Comparison of ENCODE assay signal across 18 cellular contexts in the genomic region with DNA sequence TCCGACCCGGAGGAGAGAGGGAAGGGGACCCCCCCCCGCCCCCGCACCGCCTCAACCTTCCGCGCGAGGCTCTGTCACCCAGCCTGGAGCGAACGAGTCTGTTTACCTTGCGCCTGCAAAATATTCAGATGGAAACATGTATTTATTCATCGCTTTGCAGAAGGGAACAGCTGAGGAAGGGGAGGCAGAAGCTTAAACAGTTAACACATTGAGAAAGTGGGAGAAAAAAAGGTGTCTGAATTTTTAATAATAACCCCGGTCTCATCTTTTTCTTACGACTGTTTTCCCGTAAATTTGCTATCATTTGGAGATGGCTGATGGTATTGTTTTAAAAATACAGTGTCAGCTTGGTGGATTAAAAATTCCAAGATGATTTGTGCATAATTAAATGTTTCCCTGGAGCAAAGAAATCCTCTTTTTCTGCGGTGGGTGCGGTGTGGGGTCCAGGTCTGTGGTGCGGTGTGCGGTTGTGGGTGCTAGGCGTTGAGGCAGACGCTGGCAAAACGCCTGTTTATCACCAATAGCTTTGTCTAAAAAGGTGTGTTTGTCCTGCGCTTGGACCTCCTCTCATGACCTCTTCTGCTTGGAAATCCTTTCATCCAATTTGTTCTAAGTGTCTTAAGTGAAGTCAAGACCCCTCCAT. TPM values are rescaled to one million over a fixed set of nuclear protein-coding genes. Genes with fewer than 3 reads are reported as not detected.
DNase-seq lines count a peak whose midpoint lies in the region; ATAC-seq and TF ChIP-seq lines count a peak whose summit lies in the region.
"Had no signal": no experiment of that assay in that cellular context is flagged by ENCODE, and none has a peak within 500 bp of the region (broad histone marks: within the 10 kb centered on the region; RNA-seq: fewer than 3 reads in every experiment).

No MANE protein-coding gene starts in this region.

- no peaks in the 10 kb centered on the region for H3K9me3 ChIP-seq in A673 (ENCODE audit: low read depth, low read length, poor library complexity, severe bottlenecking)
- no peaks in the 10 kb centered on the region for H3K9me3 ChIP-seq in Caco-2
- H3K9me3 ChIP-seq in osteoblast (ENCODE audit: low read depth, low read length) = no peaks in the 10 kb centered on the region
- no peaks in the 10 kb centered on the region for H3K9me3 ChIP-seq in PC-9 (ENCODE audit: insufficient read depth, low read depth)

- no peaks in the 10 kb centered on the region; the same call in 1 of the 2 replicates for H3F3A ChIP-seq in PC-9 (ENCODE audit: insufficient read depth, low read depth)

- H3K4me3 ChIP-seq in A673 (ENCODE audit: low read depth, low read length, poor library complexity, severe bottlenecking) (peak overlapping the region; percentile 54), Caco-2 (ENCODE audit: low read depth, low read length) (no peak overlapping the region), osteoblast (ENCODE audit: insufficient read depth, low read length) (no peak overlapping the region), PC-9 (no peak overlapping the region)
- H3K4me3 ChIP-seq: hepatocyte had no signal

- H3K4me2 ChIP-seq in osteoblast (ENCODE audit: insufficient read depth, low read length) (no peak overlapping the region), PC-9 (no peak overlapping the region)
- H3K4me2 ChIP-seq: hepatocyte had no signal

- no peak overlapping the region for H2AFZ ChIP-seq in osteoblast (ENCODE audit: low read length)
- H2AFZ ChIP-seq in PC-9 = no peak overlapping the region
- H2AFZ ChIP-seq: hepatocyte had no signal

- H3K27me3 ChIP-seq in A673 (replicated peaks; ENCODE audit: insufficient read depth, low read depth, low read length, poor library complexity) (peaks cover 57% of the 10 kb centered on the region), Caco-2 (replicated peaks; ENCODE audit: control insufficient read depth, insufficient read depth, low read length) (peaks cover 3% of the 10 kb centered on the region; the same call in 1 of the 2 replicates), osteoblast (ENCODE audit: insufficient read depth, low read length) (peaks cover 76% of the 10 kb centered on the region), PC-9 (ENCODE audit: insufficient read depth, low read depth) (peaks cover 43% of the 10 kb centered on the region)

- H3K9me2 ChIP-seq in PC-9 (ENCODE audit: insufficient read depth) = no peaks in the 10 kb centered on the region

- BruUV-seq in A673 (replicated peaks; lab: Mats Ljungman, UMichigan) = no TSS peak
- BruUV-seq in Caco-2 (replicated peaks; lab: Mats Ljungman, UMichigan) = no TSS peak
- no TSS peak for BruUV-seq in PC-9 (replicated peaks; lab: Mats Ljungman, UMichigan)

- H3K27ac ChIP-seq in A673 (ENCODE audit: low read depth, low read length, poor library complexity, severe bottlenecking) (peak overlapping the region; percentile 40), osteoblast (ENCODE audit: low read depth, low read length) (no peak overlapping the region), PC-9 (no peak overlapping the region)
- H3K27ac ChIP-seq: brain microvascular endothelial cell, hepatocyte had no signal

- intact Hi-C loops in A673 (cut with micrococcal nuclease; ENCODE audit: unreplicated experiment) (no loop called here), Caco-2 (cut with micrococcal nuclease; ENCODE audit: unreplicated experiment) (no loop called here), PC-9 (cut with micrococcal nuclease; ENCODE audit: unreplicated experiment) (no loop called here)

- H3K4me1 ChIP-seq in A673 (ENCODE audit: insufficient read depth, low read length, poor library complexity, severe bottlenecking) = peaks cover 59% of the 10 kb centered on the region
- H3K4me1 ChIP-seq in Caco-2 = 0 out of 2 replicates have a peak, but pooled peaks cover 4% of the 10 kb centered on the region
- H3K4me1 ChIP-seq in osteoblast (ENCODE audit: insufficient read depth, low read length) = no peaks in the 10 kb centered on the region
- no peaks in the 10 kb centered on the region for H3K4me1 ChIP-seq in PC-9 (replicated peaks; ENCODE audit: insufficient read depth)

- CTCF ChIA-PET in A673 (lab: Charles Lee) (no interaction called here), Caco-2 (lab: Charles Lee) (no interaction called here), PC-9 (lab: Charles Lee) (no interaction called here)

- H3K9me3 Mint-ChIP-seq in Caco-2 (ENCODE audit: unreplicated experiment) (no peaks in the 10 kb centered on the region), memory B cell (no peaks in the 10 kb centered on the region)
- H3K9me3 Mint-ChIP-seq in activated naive CD8-positive, alpha-beta T cell (ENCODE audit: low read depth) = no peaks in the 10 kb centered on the region

- no peaks in the 10 kb centered on the region for H3K79me2 ChIP-seq in osteoblast (ENCODE audit: insufficient read depth, low read length)
- no peaks in the 10 kb centered on the region for H3K79me2 ChIP-seq in PC-9 (ENCODE audit: low read depth)
- H3K79me2 ChIP-seq: hepatocyte had no signal

- ATAC-seq in memory B cell (ENCODE audit: low read depth) = no peak
- ATAC-seq: left cardiac atrium had no signal

- H4K20me1 ChIP-seq in osteoblast (ENCODE audit: insufficient read depth, low read length) = no peaks in the 10 kb centered on the region
- no peaks in the 10 kb centered on the region; the same call in 1 of the 2 replicates for H4K20me1 ChIP-seq in PC-9 (ENCODE audit: insufficient read depth)

- H3K27ac Mint-ChIP-seq in Caco-2 (ENCODE audit: unreplicated experiment) (no peak overlapping the region), memory B cell (peak overlapping the region; percentile 60)
- H3K27ac Mint-ChIP-seq in activated naive CD8-positive, alpha-beta T cell = peak overlapping the region; percentile 54

- H3K36me3 ChIP-seq in A673 (ENCODE audit: insufficient read depth, low read length, poor library complexity, severe bottlenecking) (no peaks in the 10 kb centered on the region), Caco-2 (ENCODE audit: control insufficient read depth, insufficient read depth, low read length) (no peaks in the 10 kb centered on the region), osteoblast (ENCODE audit: insufficient read depth, low read length) (no peaks in the 10 kb centered on the region), PC-9 (ENCODE audit: low read depth) (no peaks in the 10 kb centered on the region)
- H3K36me3 ChIP-seq: brain microvascular endothelial cell had no signal

- DNase-seq in A673 (ENCODE audit: low spot score) (no peak), Caco-2 (no peak), memory B cell (ENCODE audit: low spot score in 2 of 2) (no peak), ecto neural progenitor cell (ENCODE audit: low spot score) (no peak), osteoblast (ENCODE audit: insufficient read length, low spot score, missing footprints) (no peak), NOMO-1 treated with DMSO at 0.1 percent for 48 hours (lab: John Stamatoyannopoulos, UW; ENCODE audit: unreplicated experiment) (no peak), PC-9 (no peak)
- DNase-seq: activated gamma-delta T cell treated with Interleukin-2 at 50 U/mL for 16 hours; brain microvascular endothelial cell; DMS79; left cardiac atrium; NCI-H1048; Right ventricle myocardium superior; stimulated activated CD4-positive, alpha-beta T cell treated with anti-CD3 and anti-CD28 coated beads, Interleukin-12 subunit alpha, Interleukin-12 subunit beta, amount 100 ng/mL, for 4 hours had no signal

- H3K36me3 Mint-ChIP-seq in Caco-2 (ENCODE audit: insufficient read depth, unreplicated experiment) = no peaks in the 10 kb centered on the region
- H3K36me3 Mint-ChIP-seq in activated naive CD8-positive, alpha-beta T cell = no peaks in the 10 kb centered on the region
- H3K36me3 Mint-ChIP-seq in memory B cell = peaks cover 1% of the 10 kb centered on the region

- peak overlapping the region; percentile 27 for H3K4me3 Mint-ChIP-seq in Caco-2 (ENCODE audit: unreplicated experiment)
- H3K4me3 Mint-ChIP-seq in activated naive CD8-positive, alpha-beta T cell = peak overlapping the region; percentile 38
- H3K4me3 Mint-ChIP-seq in memory B cell = no peak overlapping the region

- POLR2A ChIA-PET in A673 (lab: Charles Lee; ENCODE audit: low non-redundant PET) = interaction anchor here (0.7 kb wide), 1 partner anchor 10 kb away, joined by 35 read pairs; no protein-coding TSS in a partner anchor
- POLR2A ChIA-PET in Caco-2 (lab: Charles Lee) = no interaction called here
- POLR2A ChIA-PET in PC-9 (lab: Charles Lee; ENCODE audit: unreplicated experiment) = no interaction called here

- H3K27me3 Mint-ChIP-seq in Caco-2 (ENCODE audit: insufficient read depth, unreplicated experiment) = peaks cover 34% of the 10 kb centered on the region
- peaks cover 29% of the 10 kb centered on the region for H3K27me3 Mint-ChIP-seq in activated naive CD8-positive, alpha-beta T cell
- H3K27me3 Mint-ChIP-seq in memory B cell = peaks cover 14% of the 10 kb centered on the region

- TF ChIP-seq CTCF in A673 (conservative IDR thresholded peaks at IDR 0.05; ENCODE audit: low read depth, low read length) (no peak), Caco-2 (IDR thresholded peaks at IDR 0.05; ENCODE audit: insufficient read depth in 1 of 2, low read depth in 1 of 2, low read length in 1 of 2, severe bottlenecking in 1 of 2, unreplicated experiment in 1 of 2) (no peak), osteoblast (IDR thresholded peaks at IDR 0.05; ENCODE audit: extremely low read depth, low read depth, low read length) (no peak), PC-9 (conservative IDR thresholded peaks at IDR 0.05) (no peak)

- no peaks in the 10 kb centered on the region for H3K4me1 Mint-ChIP-seq in Caco-2 (ENCODE audit: low read depth, unreplicated experiment)
- H3K4me1 Mint-ChIP-seq in activated naive CD8-positive, alpha-beta T cell (ENCODE audit: low read depth) = peaks cover 37% of the 10 kb centered on the region
- no peaks in the 10 kb centered on the region for H3K4me1 Mint-ChIP-seq in memory B cell

RNA-seq across cellular contexts. Expression of a gene that starts 1.5 kb away (rescaled TPM):
- total RNA-seq in A673 (2021) (1.2 and 1.9 TPM in 2 replicates), Caco-2 (2022) (not detected in 2 replicates), osteoblast (not detected in 2 replicates), PC-9 (2021) (not detected in 2 replicates)
- total RNA-seq: hepatocyte, left cardiac atrium, pulmonary artery endothelial cell, Right ventricle myocardium superior, subcutaneous adipose tissue had no signal
